In the genomic region with DNA sequence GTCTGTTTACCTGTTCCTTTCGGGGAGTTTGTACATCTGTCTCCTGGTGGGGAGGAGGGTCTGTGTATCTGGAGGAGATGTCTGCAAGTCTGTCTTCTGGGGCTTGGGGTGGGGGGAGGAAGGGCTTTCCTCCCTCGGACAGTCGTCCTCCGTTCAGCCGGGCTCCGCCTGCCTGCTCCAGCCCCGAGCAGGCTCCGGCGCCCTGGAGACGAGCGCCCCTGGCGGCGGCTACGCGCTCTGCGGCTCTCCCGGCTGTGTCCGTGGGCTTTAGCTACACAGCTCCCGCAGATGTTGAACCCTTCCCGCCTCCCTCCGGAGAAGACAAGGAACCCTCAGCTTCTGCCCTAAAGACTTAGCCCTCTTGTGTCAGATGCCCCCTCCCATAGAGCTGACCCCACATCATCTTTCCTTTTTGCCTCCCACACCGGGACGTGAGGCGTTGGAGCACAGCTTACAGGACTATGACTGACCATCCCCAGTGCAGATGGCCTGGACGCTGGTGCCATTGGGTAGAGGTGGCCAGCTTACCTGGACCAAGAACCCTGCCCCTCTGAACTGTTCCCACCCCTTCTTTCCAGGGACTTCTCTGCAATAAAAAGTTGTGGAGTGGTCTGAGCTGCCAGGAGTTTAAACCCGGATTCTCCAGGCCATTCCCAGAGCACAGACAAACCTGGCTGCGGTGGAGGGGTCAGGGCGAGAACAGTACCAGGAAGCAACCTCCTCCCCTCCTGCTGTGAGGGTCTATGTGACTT, we compare ENCODE assay signal across 8 cellular contexts. TPM values are rescaled to one million over a fixed set of nuclear protein-coding genes. Genes with fewer than 3 reads are reported as not detected.
A peak's percentile ranks its signal among the peaks of the same experiment; 100 is the strongest.
DNase-seq lines count a peak whose midpoint lies in the region; ATAC-seq, FAIRE-seq and TF ChIP-seq lines count a peak whose summit lies in the region.

No MANE protein-coding gene starts in this region.

- peak; percentile 69 for ATAC-seq in GM18907 (IDR thresholded peaks at IDR 0.05; ENCODE audit: unreplicated experiment)
- peak; percentile 90 for ATAC-seq in Right ventricle myocardium inferior
- ATAC-seq in pancreas, result peak; percentile 90 to 95 (median 92)

- H3K4me1 ChIP-seq in pancreas (peaks cover 0 to 20% (median 4%) of the 10 kb centered on the region in 3 donors), transverse colon (peaks cover 4 to 23% (median 11%) of the 10 kb centered on the region in 4 donors)

- peaks cover 12% of the 10 kb centered on the region for H3K27me3 Mint-ChIP-seq in activated naive CD4-positive, alpha-beta T cell treated with anti-CD3 and anti-CD28 coated beads for 36 hours (ENCODE audit: low read depth)

- no peaks in the 10 kb centered on the region for H3K36me3 Mint-ChIP-seq in activated naive CD4-positive, alpha-beta T cell treated with anti-CD3 and anti-CD28 coated beads for 36 hours (ENCODE audit: low read depth)

- H3K4me1 Mint-ChIP-seq in activated naive CD4-positive, alpha-beta T cell treated with anti-CD3 and anti-CD28 coated beads for 36 hours (ENCODE audit: low read depth), result peaks cover 3% of the 10 kb centered on the region

- in situ Hi-C loops in SK-MEL-5 (cut with HindIII; ENCODE audit: low pct_unique_long_range_greater_than_20kb, low sequenced_read_pairs) (no loop called here), transverse colon (cut with MboI; ENCODE audit: low pct_ligation_motif_present in 1 of 4, low pct_unique_long_range_greater_than_20kb in 1 of 4, low sequenced_read_pairs in 3 of 4) (no loop called here)

- H3K4me3 Mint-ChIP-seq in activated naive CD4-positive, alpha-beta T cell treated with anti-CD3 and anti-CD28 coated beads for 36 hours, result no peak overlapping the region

- DNase-seq in AG09309 (ENCODE audit: low read depth) (no peak), SK-MEL-5 (ENCODE audit: low read depth, low spot score) (peak; percentile 75), Right ventricle myocardium inferior (ENCODE audit: missing footprints) (peak; percentile 82), pancreas (peak; percentile 71 to 98 (median 89)), transverse colon (peak; percentile 81)
- DNase-seq in Jurkat, Clone E6-1 (ENCODE audit: low read depth, low spot score), result no peak
- DNase-seq in activated naive CD4-positive, alpha-beta T cell treated with anti-CD3 and anti-CD28 coated beads for 36 hours, result peak; percentile 78

- no peaks in the 10 kb centered on the region for H3K27me3 ChIP-seq in pancreas
- H3K27me3 ChIP-seq in transverse colon, result peaks cover 7% of the 10 kb centered on the region

- H3K9me3 ChIP-seq in pancreas, result no peaks in the 10 kb centered on the region
- no peaks in the 10 kb centered on the region for H3K9me3 ChIP-seq in transverse colon

- H3K36me3 ChIP-seq in pancreas, result no peaks in the 10 kb centered on the region
- no peaks in the 10 kb centered on the region for H3K36me3 ChIP-seq in transverse colon

- CTCF ChIA-PET in activated naive CD4-positive, alpha-beta T cell treated with anti-CD3 and anti-CD28 coated beads for 36 hours (lab: Charles Lee), result interaction anchor here (0.6 to 4.2 kb wide), 43 partner anchors 9 to 1948 kb away, joined by 3 to 29 read pairs (median 3); a partner anchor contains a TSS

- WGBS in pancreas, 2 donors, result 21 to 27% methylated on average over 22 to 28 of the region's 28 CpGs
- WGBS in transverse colon (ENCODE audit: low coverage in 1 of 2), 2 donors, result 25% methylated on average over 25 of the region's 28 CpGs; no CpG with 5 or more reads in 1 of the 2 donors

- no peak for TF ChIP-seq POLR2A in transverse colon (IDR thresholded peaks at IDR 0.05)

- TF ChIP-seq CTCF in AG09309 (IDR thresholded peaks at IDR 0.05; ENCODE audit: control insufficient read depth, insufficient read depth, low read depth, low read length, missing control alignments) (peak; percentile 89), pancreas (IDR thresholded peaks at IDR 0.05) (peak; percentile 96 to 98 (median 96)), transverse colon (IDR thresholded peaks at IDR 0.05) (peak; percentile 72 to 99 (median 95))

- peak overlapping the region; percentile 36 to 77 (median 67) for H3K27ac ChIP-seq in pancreas
- H3K27ac ChIP-seq in transverse colon, result peak overlapping the region; percentile 55 to 76 (median 68)

- no peak overlapping the region for H3K27ac Mint-ChIP-seq in activated naive CD4-positive, alpha-beta T cell treated with anti-CD3 and anti-CD28 coated beads for 36 hours

- FAIRE-seq in pancreas (lab: Jason Lieb, UNC), result no peak

- no peaks in the 10 kb centered on the region for H3K9me3 Mint-ChIP-seq in activated naive CD4-positive, alpha-beta T cell treated with anti-CD3 and anti-CD28 coated beads for 36 hours

- TF ChIP-seq EP300 in transverse colon (IDR thresholded peaks at IDR 0.05; ENCODE audit: low read depth), result no peak

- intact Hi-C loops in activated naive CD4-positive, alpha-beta T cell treated with anti-CD3 and anti-CD28 coated beads for 36 hours (cut with micrococcal nuclease), result loop anchor here (2.0 kb wide), 2 partner anchors 56 to 122 kb away; no protein-coding TSS in a partner anchor
- intact Hi-C loops in Right ventricle myocardium inferior (cut with DNase I) (loop anchor here (5.0 kb wide), 1 partner anchor 72 kb away; no protein-coding TSS in a partner anchor), pancreas (cut with DNase I) (loop anchor here in 1 of 3 donors (10.0 kb wide), 1 partner anchor 64 kb away; no protein-coding TSS in a partner anchor), transverse colon (cut with DNase I; ENCODE audit: low total_unique reads) (loop anchor here (10.0 kb wide), 1 partner anchor 124 kb away; no protein-coding TSS in a partner anchor)

- H3K4me3 ChIP-seq in AG09309 (ENCODE audit: control insufficient read depth, low read depth, low read length) (no peak overlapping the region), pancreas (peak overlapping the region in 2 of 4 donors; percentile 12 to 24), transverse colon (peak overlapping the region in 1 of 4 donors; percentile 37)
- peak overlapping the region; percentile 16; the same call in 1 of the 2 replicates for H3K4me3 ChIP-seq in Jurkat, Clone E6-1 (ENCODE audit: low read length)

RNA-seq across cellular contexts. Expression of a gene that starts 4.7 kb away (rescaled TPM):
- polyA plus RNA-seq in Jurkat, Clone E6-1 (2012; ENCODE audit: insufficient read depth, insufficient read length), result not detected
- not detected in 2 replicates for total RNA-seq in SK-MEL-5 (2014; rRNA removed; shearing (Covaris generic))
- polyA plus RNA-seq in SK-MEL-5 (2015; cell fraction: cytosol; rRNA removed), result 0.96 and 1.4 TPM in 2 replicates
- not detected in 2 replicates for polyA plus RNA-seq in SK-MEL-5 (2015; cell fraction: nucleus; rRNA removed)
- total RNA-seq in activated naive CD4-positive, alpha-beta T cell treated with anti-CD3 and anti-CD28 coated beads for 36 hours, result under 1 TPM in 1 of 2 experiments, not detected in 1; 0.15 TPM
- total RNA-seq in Right ventricle myocardium inferior, result not detected
- total RNA-seq in pancreas, result 1 to 10 TPM in 4 of 6 donors, under 1 TPM in 2; 0.60 to 3.3 (median 1.6) TPM
- polyA plus RNA-seq in pancreas, result 1 to 10 TPM; 1.5 to 3.2 TPM
- 1 to 10 TPM in 1 of 4 donors, not detected in 3; 3.6 TPM for total RNA-seq in transverse colon

RNA-seq across cellular contexts. Expression of a gene that starts 12.2 kb away (rescaled TPM):
- not detected for polyA plus RNA-seq in Jurkat, Clone E6-1 (2012; ENCODE audit: insufficient read depth, insufficient read length)
- total RNA-seq in SK-MEL-5 (2014; rRNA removed; shearing (Covaris generic)), result 0.16 TPM in 1 of 2 replicates, not detected in the other
- polyA plus RNA-seq in SK-MEL-5 (2015; cell fraction: cytosol; rRNA removed), result 0.28 and 0.40 TPM in 2 replicates
- polyA plus RNA-seq in SK-MEL-5 (2015; cell fraction: nucleus; rRNA removed), result 0.76 TPM in 1 of 2 replicates, not detected in the other
- total RNA-seq in activated naive CD4-positive, alpha-beta T cell treated with anti-CD3 and anti-CD28 coated beads for 36 hours, result not detected
- not detected for total RNA-seq in Right ventricle myocardium inferior
- under 1 TPM in 2 of 6 donors, not detected in 4; 0.22 to 0.76 TPM for total RNA-seq in pancreas
- polyA plus RNA-seq in pancreas, result under 1 TPM; 0.38 to 0.66 TPM
- not detected for total RNA-seq in transverse colon

RNA-seq across cellular contexts. Expression of a gene that starts 42.1 kb away (rescaled TPM):
- polyA plus RNA-seq in Jurkat, Clone E6-1 (2012; ENCODE audit: insufficient read depth, insufficient read length), result not detected
- total RNA-seq in SK-MEL-5 (2014; rRNA removed; shearing (Covaris generic)), result not detected in 2 replicates
- polyA plus RNA-seq in SK-MEL-5 (2015; cell fraction: cytosol; rRNA removed), result not detected in 2 replicates
- polyA plus RNA-seq in SK-MEL-5 (2015; cell fraction: nucleus; rRNA removed), result not detected in 2 replicates
- total RNA-seq in activated naive CD4-positive, alpha-beta T cell treated with anti-CD3 and anti-CD28 coated beads for 36 hours, result not detected
- not detected for total RNA-seq in Right ventricle myocardium inferior
- total RNA-seq in pancreas, result not detected
- not detected for polyA plus RNA-seq in pancreas
- total RNA-seq in transverse colon, result not detected

RNA-seq across cellular contexts. Expression of a gene that starts 46.1 kb away (rescaled TPM):
- polyA plus RNA-seq in Jurkat, Clone E6-1 (2012; ENCODE audit: insufficient read depth, insufficient read length), result not detected
- total RNA-seq in SK-MEL-5 (2014; rRNA removed; shearing (Covaris generic)), result not detected in 2 replicates
- 0.10 TPM in 1 of 2 replicates, not detected in the other for polyA plus RNA-seq in SK-MEL-5 (2015; cell fraction: cytosol; rRNA removed)
- not detected in 2 replicates for polyA plus RNA-seq in SK-MEL-5 (2015; cell fraction: nucleus; rRNA removed)
- total RNA-seq in activated naive CD4-positive, alpha-beta T cell treated with anti-CD3 and anti-CD28 coated beads for 36 hours, result 1 to 10 TPM; 1.9 to 3.4 TPM
- not detected for total RNA-seq in Right ventricle myocardium inferior
- total RNA-seq in pancreas, result 100 to 1,000 TPM in 3 of 6 donors, 10 to 100 TPM in 3; 57.5 to 336 (median 90.6) TPM
- polyA plus RNA-seq in pancreas, result 100 to 1,000 TPM; 111 to 238 TPM
- 1 to 10 TPM in 1 of 4 donors, under 1 TPM in 2, not detected in 1; 0.75 to 1.6 (median 0.95) TPM for total RNA-seq in transverse colon

Comparison
In these comparisons a context has a peak if more than half of its experiments do, and no peak if none do; other contexts are left out.
1. DNase-seq: peak in SK-MEL-5 (single experiment), activated naive CD4-positive, alpha-beta T cell treated with anti-CD3 and anti-CD28 coated beads for 36 hours (single experiment), Right ventricle myocardium inferior (single experiment), pancreas (6 of 6) and transverse colon (single experiment); none in AG09309 (single experiment) and Jurkat, Clone E6-1 (single experiment).
2. Peak in every context shown above with its lines, with median percentiles within 50 percentile points of each other: CTCF ChIP-seq and ATAC-seq.